ENCODE assay signal across 7 cellular contexts in the genomic region with DNA sequence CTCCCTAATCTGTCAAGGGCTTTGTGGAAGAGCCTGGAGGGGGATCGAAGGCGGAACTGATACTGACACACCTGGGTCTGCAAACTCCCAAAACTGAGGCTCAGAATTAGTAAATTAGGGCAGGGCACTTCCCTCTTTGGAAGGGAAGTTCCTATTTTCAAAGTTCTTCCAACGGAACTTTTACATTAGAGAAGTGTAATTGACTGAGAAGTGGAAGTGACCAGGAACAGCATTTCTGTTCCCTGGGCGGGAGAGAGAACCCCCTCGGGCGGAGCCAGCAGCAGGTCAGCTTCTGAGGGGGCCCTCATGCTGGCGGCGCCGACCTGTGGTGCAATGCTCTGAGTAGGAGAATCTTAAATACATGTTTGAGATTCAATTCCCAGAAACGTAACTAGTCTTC. TPM values are rescaled to one million over a fixed set of nuclear protein-coding genes. Genes with fewer than 3 reads are reported as not detected.
DNase-seq lines count a peak whose midpoint lies in the region; ATAC-seq and TF ChIP-seq lines count a peak whose summit lies in the region.

No MANE protein-coding gene starts in this region.

- H3K27ac ChIP-seq in heart right ventricle = peak overlapping the region in 9 of 10 donors; percentile 92 to 98 (median 97)
- H3K27ac ChIP-seq in spleen = peak overlapping the region in 7 of 8 donors; percentile 94 to 98 (median 96)

- H3K4me1 ChIP-seq in heart right ventricle (peaks cover 0 to 45% (median 23%) of the 10 kb centered on the region in 9 donors), spleen (peaks cover 14 to 49% (median 41%) of the 10 kb centered on the region in 6 donors)

- WGBS in heart right ventricle, 2 donors = 47 to 50% methylated on average over 10 of the region's 10 CpGs
- WGBS in spleen, 5 donors = 25 to 34% (median 29%) methylated on average over 10 of the region's 10 CpGs

- TF ChIP-seq CTCF in heart right ventricle (IDR thresholded peaks at IDR 0.05) (no peak), spleen (IDR thresholded peaks at IDR 0.05 in 8 of 11, conservative IDR thresholded peaks at IDR 0.05 in 3 of 11) (no peak)

- DNase-seq in H7 (peak; percentile 32), SKM-1 (lab: John Stamatoyannopoulos, UW; ENCODE audit: unreplicated experiment) (peak; percentile 54), heart right ventricle (peak in 1 of 2 donors; percentile 36), spleen (peak; percentile 87), SHP77 (lab: John Stamatoyannopoulos, UW) (no peak)

- ATAC-seq in heart right ventricle (peak in 1 of 8 donors; percentile 18), HG02623 (IDR thresholded peaks at IDR 0.05; ENCODE audit: unreplicated experiment) (no peak), HG02870 (IDR thresholded peaks at IDR 0.05; ENCODE audit: unreplicated experiment) (no peak)

- no peaks in the 10 kb centered on the region for H3K36me3 ChIP-seq in H7 (replicated peaks; ENCODE audit: control insufficient read depth, insufficient read depth, low read length)
- H3K36me3 ChIP-seq in heart right ventricle = no peaks in the 10 kb centered on the region
- H3K36me3 ChIP-seq in spleen = no peaks in the 10 kb centered on the region

- H3K9me3 ChIP-seq in heart right ventricle (no peaks in the 10 kb centered on the region), spleen (no peaks in the 10 kb centered on the region)

- H3K4me3 ChIP-seq in H7 (ENCODE audit: insufficient read depth, low read depth, low read length) (no peak overlapping the region), heart right ventricle (peak overlapping the region in 6 of 10 donors; percentile 89 to 100 (median 97)), spleen (peak overlapping the region in 7 of 8 donors; percentile 87 to 98 (median 95))

- TF ChIP-seq POLR2A in spleen (IDR thresholded peaks at IDR 0.05) = no peak

- intact Hi-C loops in heart right ventricle (cut with DNase I) (loop anchor here (2.0 to 10.0 kb wide), 11 partner anchors 38 to 130 kb away; partner anchors contain the start of genes MCAM (in 1 of the 10), NLRX1 (in 1 of the 10) and RNF26 (in 1 of the 10)), spleen (cut with DNase I; ENCODE audit: low total_unique reads) (no loop called here)

- no peaks in the 10 kb centered on the region for H3K27me3 ChIP-seq in H7 (ENCODE audit: control insufficient read depth, insufficient read depth, low read length)
- H3K27me3 ChIP-seq in heart right ventricle = no peaks in the 10 kb centered on the region
- H3K27me3 ChIP-seq in spleen (replicated peaks in 1 of 7) = no peaks in the 10 kb centered on the region

RNA-seq across cellular contexts. Expression of gene CBL, which starts 1.1 kb away (rescaled TPM):
- total RNA-seq in H7 (2014; rRNA removed; shearing (Covaris generic)) = 16.1 and 23.6 TPM in 2 replicates
- total RNA-seq in heart right ventricle (10 to 100 TPM in 2 of 10 donors, 1 to 10 TPM in 8; 7.3 to 15.6 (median 8.5) TPM), spleen (10 to 100 TPM; 41.0 to 56.3 (median 48.9) TPM)
- polyA plus RNA-seq in heart right ventricle (1 to 10 TPM; 2.7 to 8.0 TPM), spleen (10 to 100 TPM in 1 of 3 donors, 1 to 10 TPM in 2; 9.4 to 10.1 (median 9.5) TPM)

RNA-seq across cellular contexts. Expression of gene NHERF4, which starts 19.8 kb away (rescaled TPM):
- not detected in 2 replicates for total RNA-seq in H7 (2014; rRNA removed; shearing (Covaris generic))
- under 1 TPM in 1 of 10 donors, not detected in 9; 0.32 TPM for total RNA-seq in heart right ventricle
- not detected for polyA plus RNA-seq in heart right ventricle
- total RNA-seq in spleen = not detected
- under 1 TPM in 1 of 3 donors, not detected in 2; 0.12 TPM for polyA plus RNA-seq in spleen

RNA-seq across cellular contexts. Expression of gene NLRX1, which starts 36.6 kb away (rescaled TPM):
- total RNA-seq in H7 (2014; rRNA removed; shearing (Covaris generic)) = 34.0 and 44.0 TPM in 2 replicates
- total RNA-seq in heart right ventricle (10 to 100 TPM; 24.3 to 39.3 (median 33.6) TPM), spleen (10 to 100 TPM; 13.2 to 18.7 (median 15.4) TPM)
- polyA plus RNA-seq in heart right ventricle (10 to 100 TPM in 1 of 2 donors, 1 to 10 TPM in 1; 7.9 to 11.1 TPM), spleen (10 to 100 TPM in 1 of 3 donors, 1 to 10 TPM in 2; 3.6 to 10.6 (median 5.3) TPM)

RNA-seq across cellular contexts. Expression of gene ABCG4, which starts 56.2 kb away (rescaled TPM):
- 0.31 and 0.37 TPM in 2 replicates for total RNA-seq in H7 (2014; rRNA removed; shearing (Covaris generic))
- total RNA-seq in heart right ventricle (1 to 10 TPM in 7 of 10 donors, under 1 TPM in 3; 0.40 to 1.6 (median 1.2) TPM), spleen (under 1 TPM in 4 of 7 donors, not detected in 3; 0.17 to 0.32 (median 0.23) TPM)
- polyA plus RNA-seq in heart right ventricle (1 to 10 TPM in 1 of 2 donors, under 1 TPM in 1; 0.17 to 1.1 TPM), spleen (under 1 TPM in 2 of 3 donors, not detected in 1; 0.03 to 0.06 TPM)

Comparison
In these comparisons a context has a peak if more than half of its experiments do, and no peak if none do; other contexts are left out.
1. DNase-seq: peak in H7 (single experiment), SKM-1 (single experiment) and spleen (single experiment); none in SHP77 (0 of 2).